18 cellular contexts compared by ENCODE assay signal in genomic region chr1:183620311-183620710, GRCh38. TPM values are rescaled to one million over a fixed set of nuclear protein-coding genes. Genes with fewer than 3 reads are reported as not detected.
"Had no signal": no experiment of that assay in that cellular context is flagged by ENCODE, and none has a peak within 500 bp of the region (broad histone marks: within the 10 kb centered on the region; RNA-seq: fewer than 3 reads in every experiment).

No MANE protein-coding gene starts in this region.

- H3K27ac Mint-ChIP-seq: activated CD4-positive, alpha-beta T cell treated with anti-CD3 and anti-CD28 coated beads, Interleukin-2, amount 10 ng/mL, durations not matched to agents 7 days and 5 days; activated T-helper 1 cell treated with anti-CD3 and anti-CD28 coated beads, Interleukin-12 subunit alpha, Interleukin-12 subunit beta, Interleukin-2, Interleukin-4 antibody, amounts not matched to agents 30 ng/mL and 10 ng/mL and 1 ng/mL, durations not matched to agents 14 hours and 24 hours and 36 hours; T-helper 2 cell treated with Interferon-gamma antibody and Interleukin-4, amounts not matched to agents 5 μg/mL and 100 μg/mL, for 36 hours had no signal

- H3K27me3 Mint-ChIP-seq: activated CD4-positive, alpha-beta T cell treated with anti-CD3 and anti-CD28 coated beads, Interleukin-2, amount 10 ng/mL, durations not matched to agents 7 days and 5 days; stimulated activated naive CD8-positive, alpha-beta T cell treated with anti-CD3 and anti-CD28 coated beads, Interleukin-15, amount 100 ng/mL, for 72 hours had no signal

- H3K4me3 ChIP-seq: ascending aorta, hepatocyte, ovary, right lobe of liver, smooth muscle cell, upper lobe of right lung had no signal

- DNase-seq: activated CD4-positive, alpha-beta T cell treated with anti-CD3 and anti-CD28 coated beads, Interleukin-2, amount 10 ng/mL, durations not matched to agents 7 days and 5 days; activated CD8-positive, alpha-beta memory T cell treated with anti-CD3 and anti-CD28 coated beads, Interleukin-2, amount 50 U/mL, for 48 hours; left ventricle myocardium superior; mesenchymal stem cell; ovary; right lobe of liver; stimulated activated naive CD8-positive, alpha-beta T cell treated with anti-CD3 and anti-CD28 coated beads, Interleukin-15, amount 100 ng/mL, for 72 hours; upper lobe of right lung had no signal

- ATAC-seq: left ventricle myocardium superior, right lobe of liver, upper lobe of right lung had no signal

- H3K27me3 ChIP-seq: ascending aorta, hepatocyte, ovary, right lobe of liver, upper lobe of right lung had no signal

- H3K4me3 Mint-ChIP-seq: activated CD4-positive, alpha-beta T cell treated with anti-CD3 and anti-CD28 coated beads, Interleukin-2, amount 10 ng/mL, durations not matched to agents 7 days and 5 days; activated T-helper 1 cell treated with anti-CD3 and anti-CD28 coated beads, Interleukin-12 subunit alpha, Interleukin-12 subunit beta, Interleukin-2, Interleukin-4 antibody, amounts not matched to agents 30 ng/mL and 10 ng/mL and 1 ng/mL, durations not matched to agents 14 hours and 24 hours and 36 hours; stimulated activated naive CD8-positive, alpha-beta T cell treated with anti-CD3 and anti-CD28 coated beads, Interleukin-15, amount 100 ng/mL, for 72 hours; T-helper 2 cell treated with Interferon-gamma antibody and Interleukin-4, amounts not matched to agents 5 μg/mL and 100 μg/mL, for 36 hours had no signal

- H3K9me3 ChIP-seq: ascending aorta, ovary, right lobe of liver, upper lobe of right lung had no signal

- H3K9me3 Mint-ChIP-seq: activated CD4-positive, alpha-beta T cell treated with anti-CD3 and anti-CD28 coated beads, Interleukin-2, amount 10 ng/mL, durations not matched to agents 7 days and 5 days; activated T-helper 1 cell treated with anti-CD3 and anti-CD28 coated beads, Interleukin-12 subunit alpha, Interleukin-12 subunit beta, Interleukin-2, Interleukin-4 antibody, amounts not matched to agents 30 ng/mL and 10 ng/mL and 1 ng/mL, durations not matched to agents 14 hours and 24 hours and 36 hours; stimulated activated naive CD8-positive, alpha-beta T cell treated with anti-CD3 and anti-CD28 coated beads, Interleukin-15, amount 100 ng/mL, for 72 hours; T-helper 2 cell treated with Interferon-gamma antibody and Interleukin-4, amounts not matched to agents 5 μg/mL and 100 μg/mL, for 36 hours had no signal

- FAIRE-seq: colon had no signal

- H3K36me3 ChIP-seq: ovary, right lobe of liver had no signal

- H3K27ac ChIP-seq: ascending aorta, hepatocyte, ovary, right lobe of liver, upper lobe of right lung had no signal

RNA-seq across cellular contexts. Expression of gene APOBEC4, which starts 32.8 kb away (rescaled TPM):
- total RNA-seq: activated CD4-positive, alpha-beta T cell treated with anti-CD3 and anti-CD28 coated beads, Interleukin-2, amount 10 ng/mL, durations not matched to agents 7 days and 5 days; activated T-helper 1 cell treated with anti-CD3 and anti-CD28 coated beads, Interleukin-12 subunit alpha, Interleukin-12 subunit beta, Interleukin-2, Interleukin-4 antibody, amounts not matched to agents 30 ng/mL and 10 ng/mL and 1 ng/mL, durations not matched to agents 14 hours and 24 hours and 36 hours; ascending aorta; esophagus mucosa; kidney epithelial cell; left ventricle myocardium superior; pulmonary artery endothelial cell; right lobe of liver; smooth muscle cell; temporal lobe; upper lobe of right lung had no signal
